8 cellular contexts compared by ENCODE assay signal in genomic region chr19:49147923-49148682, GRCh38. TPM values are rescaled to one million over a fixed set of nuclear protein-coding genes. Genes with fewer than 3 reads are reported as not detected.
DNase-seq lines count a peak whose midpoint lies in the region; ATAC-seq and TF ChIP-seq lines count a peak whose summit lies in the region.

No MANE protein-coding gene starts in this region.

- no peak for TF ChIP-seq CTCF in HFFc6 (IDR thresholded peaks at IDR 0.05)
- TF ChIP-seq CTCF in ascending aorta (IDR thresholded peaks at IDR 0.05) = no peak
- no peak for TF ChIP-seq CTCF in sigmoid colon (IDR thresholded peaks at IDR 0.05)

- no peak for TF ChIP-seq POLR2A in sigmoid colon (IDR thresholded peaks at IDR 0.05)

- H3K27me3 ChIP-seq in ascending aorta (no peaks in the 10 kb centered on the region), sigmoid colon (peaks cover 0 to 2% (median 0%) of the 10 kb centered on the region in 3 donors)

- peak overlapping the region; percentile 30; the same call in 1 of the 2 replicates for H3K4me3 Mint-ChIP-seq in HFFc6

- peaks cover 29% of the 10 kb centered on the region for H3K4me1 Mint-ChIP-seq in HFFc6 (ENCODE audit: low read depth)

- 59 to 74% methylated on average over 11 of the region's 11 CpGs for WGBS in sigmoid colon, 2 donors

- H3K27me3 Mint-ChIP-seq in HFFc6 (ENCODE audit: insufficient read depth) = peaks cover 4% of the 10 kb centered on the region

- no peak for ATAC-seq in GM18861 (IDR thresholded peaks at IDR 0.05; ENCODE audit: unreplicated experiment)

- H3K27ac ChIP-seq in ascending aorta (no peak overlapping the region), sigmoid colon (peak overlapping the region; percentile 7 to 85 (median 78))

- no peaks in the 10 kb centered on the region for H3K36me3 Mint-ChIP-seq in HFFc6 (ENCODE audit: low read depth)

- intact Hi-C loops in ascending aorta (cut with DNase I) = loop anchor here (5.0 to 10.0 kb wide), 2 partner anchors 156 to 363 kb away; partner anchors contain the start of genes GYS1 and RUVBL2
- intact Hi-C loops in sigmoid colon (cut with DNase I) = loop anchor here (5.0 kb wide), 2 partner anchors 59 to 156 kb away; partner anchors contain the start of genes GYS1 and RUVBL2

- H3K4me3 ChIP-seq in ascending aorta (peak overlapping the region; percentile 55 to 89), iPS-11a (ENCODE audit: low read depth, low read length) (peak overlapping the region; percentile 64), sigmoid colon (peak overlapping the region in 3 of 4 donors; percentile 62 to 72 (median 66))

- TF ChIP-seq EP300 in sigmoid colon (IDR thresholded peaks at IDR 0.05) = no peak

- DNase-seq in HFFc6 (no peak), ascending aorta (ENCODE audit: low spot score in 2 of 2) (no peak), sigmoid colon (no peak), NCI-H1930 (lab: John Stamatoyannopoulos, UW) (no peak), GOT3 (lab: John Stamatoyannopoulos, UW) (no peak)
- no peak for DNase-seq in central memory CD4-positive, alpha-beta T cell

- H3K9me3 ChIP-seq in ascending aorta (no peaks in the 10 kb centered on the region), sigmoid colon (no peaks in the 10 kb centered on the region)

- H3K4me1 ChIP-seq in ascending aorta (peaks cover 5 to 26% of the 10 kb centered on the region in 2 donors), sigmoid colon (peaks cover 0 to 53% (median 44%) of the 10 kb centered on the region in 4 donors)

- H3K9me3 Mint-ChIP-seq in HFFc6 = no peaks in the 10 kb centered on the region; the same call in 1 of the 2 replicates

- no peak overlapping the region for H3K27ac Mint-ChIP-seq in HFFc6

- H3K36me3 ChIP-seq in ascending aorta = no peaks in the 10 kb centered on the region
- no peaks in the 10 kb centered on the region for H3K36me3 ChIP-seq in sigmoid colon

RNA-seq across cellular contexts. Expression of gene HRC, which starts 7.1 kb away (rescaled TPM):
- total RNA-seq in HFFc6 (2021; fragmentation: NEBNext Ultra II Directional; extraction: Animal tissue kit (Norgen Biotek cat#: 25700)) = not detected
- not detected for total RNA-seq in ascending aorta
- 1 to 10 TPM in 1 of 4 donors, under 1 TPM in 3; 0.16 to 1.1 (median 0.69) TPM for total RNA-seq in sigmoid colon
- polyA plus RNA-seq in sigmoid colon = 1 to 10 TPM in 2 of 3 donors, under 1 TPM in 1; 0.46 to 6.6 (median 1.7) TPM

RNA-seq across cellular contexts. Expression of gene TRPM4, which starts 9.5 kb away (rescaled TPM):
- total RNA-seq in HFFc6 (2021; fragmentation: NEBNext Ultra II Directional; extraction: Animal tissue kit (Norgen Biotek cat#: 25700)) = 10 to 100 TPM; 25.5 to 32.5 (median 30.5) TPM
- total RNA-seq in ascending aorta (63.4 TPM), sigmoid colon (10 to 100 TPM in 3 of 4 donors, 1 to 10 TPM in 1; 7.9 to 18.0 (median 12.5) TPM)
- polyA plus RNA-seq in sigmoid colon = 100 to 1,000 TPM in 1 of 3 donors, 10 to 100 TPM in 2; 40.5 to 166 (median 40.8) TPM

RNA-seq across cellular contexts. Expression of gene PPFIA3, which starts 28.8 kb away (rescaled TPM):
- total RNA-seq in HFFc6 (2021; fragmentation: NEBNext Ultra II Directional; extraction: Animal tissue kit (Norgen Biotek cat#: 25700)) = 1 to 10 TPM; 1.9 to 2.4 (median 2.3) TPM
- total RNA-seq in ascending aorta (33.3 TPM), sigmoid colon (1 to 10 TPM; 2.0 to 3.9 (median 3.1) TPM)
- polyA plus RNA-seq in sigmoid colon = 10 to 100 TPM; 18.6 to 35.3 (median 21.3) TPM

RNA-seq across cellular contexts. Expression of gene C19orf73, which starts 29.2 kb away (rescaled TPM):
- total RNA-seq in HFFc6 (2021; fragmentation: NEBNext Ultra II Directional; extraction: Animal tissue kit (Norgen Biotek cat#: 25700)) = 1 to 10 TPM in 1 of 6 experiments, under 1 TPM in 5; 0.60 to 1.1 (median 0.71) TPM
- total RNA-seq in ascending aorta (not detected), sigmoid colon (1 to 10 TPM in 3 of 4 donors, not detected in 1; 1.6 to 2.1 (median 1.8) TPM)
- 1 to 10 TPM; 2.4 to 5.1 (median 3.3) TPM for polyA plus RNA-seq in sigmoid colon

RNA-seq across cellular contexts. Expression of gene LIN7B, which starts 33.9 kb away (rescaled TPM):
- total RNA-seq in HFFc6 (2021; fragmentation: NEBNext Ultra II Directional; extraction: Animal tissue kit (Norgen Biotek cat#: 25700)) = 10 to 100 TPM in 4 of 6 experiments, 1 to 10 TPM in 2; 9.3 to 12.7 (median 10.2) TPM
- 42.1 TPM for total RNA-seq in ascending aorta
- total RNA-seq in sigmoid colon = 10 to 100 TPM; 17.4 to 28.8 (median 26.7) TPM
- polyA plus RNA-seq in sigmoid colon = 10 to 100 TPM in 2 of 3 donors, 1 to 10 TPM in 1; 9.9 to 12.0 (median 12.0) TPM

Comparison
In these comparisons a context has a peak if more than half of its experiments do, and no peak if none do; other contexts are left out.
1. H3K27ac ChIP-seq: peak in sigmoid colon (4 of 4); none in ascending aorta (0 of 2).
2. Peak in every context shown above with its lines, with median percentiles within 50 percentile points of each other: H3K4me3 ChIP-seq.